Comparison of ENCODE assay signal across 12 cellular contexts in genomic region chr7:129741743-129742213, GRCh38.
DNase-seq lines count a peak whose midpoint lies in the region; ATAC-seq and TF ChIP-seq lines count a peak whose summit lies in the region.
"Had no signal": no experiment of that assay in that cellular context is flagged by ENCODE, and none has a peak within 500 bp of the region (broad histone marks: within the 10 kb centered on the region; RNA-seq: fewer than 3 reads in every experiment).

No MANE protein-coding gene starts in this region.

- H3K9me3 ChIP-seq in Peyer's patch (no peaks in the 10 kb centered on the region), lower lobe of right lung (no peaks in the 10 kb centered on the region)

- H3K4me3 Mint-ChIP-seq in GM23338 (no peak overlapping the region), mesothelial cell of epicardium (no peak overlapping the region)
- H3K4me3 Mint-ChIP-seq: activated naive CD8-positive, alpha-beta T cell; immature natural killer cell had no signal

- H3K4me1 ChIP-seq in GM23338 (ENCODE audit: insufficient read depth) (peaks cover 52% of the 10 kb centered on the region), Peyer's patch (no peaks in the 10 kb centered on the region), lower lobe of right lung (no peaks in the 10 kb centered on the region)

- H3K9me2 ChIP-seq in GM23338 (ENCODE audit: insufficient read depth): no peaks in the 10 kb centered on the region

- no peak for TF ChIP-seq CTCF in GM23338 (conservative IDR thresholded peaks at IDR 0.05; ENCODE audit: low read depth in 2 of 2)
- no peak for TF ChIP-seq CTCF in mesothelial cell of epicardium (IDR thresholded peaks at IDR 0.05; ENCODE audit: unreplicated experiment)
- no peak for TF ChIP-seq CTCF in Peyer's patch (IDR thresholded peaks at IDR 0.05)
- TF ChIP-seq CTCF in lower lobe of right lung (IDR thresholded peaks at IDR 0.05): no peak

- peaks cover 8% of the 10 kb centered on the region; the same call in 1 of the 2 replicates for H4K20me1 ChIP-seq in GM23338 (replicated peaks; ENCODE audit: insufficient read depth)

- peak overlapping the region; percentile 28 for H3K4me3 ChIP-seq in GM23338
- no peak overlapping the region for H3K4me3 ChIP-seq in Peyer's patch
- no peak overlapping the region for H3K4me3 ChIP-seq in lower lobe of right lung

- TF ChIP-seq POLR2A in Peyer's patch (IDR thresholded peaks at IDR 0.05): no peak

- no peaks in the 10 kb centered on the region for H3K9me3 Mint-ChIP-seq in GM23338
- no peaks in the 10 kb centered on the region for H3K9me3 Mint-ChIP-seq in mesothelial cell of epicardium
- H3K9me3 Mint-ChIP-seq: immature natural killer cell had no signal

- H3K36me3 Mint-ChIP-seq in GM23338 (ENCODE audit: low read depth) (0 out of 3 replicates have a peak, but pooled peaks cover 6% of the 10 kb centered on the region), mesothelial cell of epicardium (peaks cover 9% of the 10 kb centered on the region)
- H3K36me3 Mint-ChIP-seq: activated naive CD8-positive, alpha-beta T cell had no signal

- DNase-seq in GM23338 (ENCODE audit: low spot score) (peak; percentile 47), NCI-H187 treated with DMSO at 0.1 percent for 48 hours (lab: John Stamatoyannopoulos, UW) (peak; percentile 96), SHP77 treated with DMSO at 0.1 percent for 48 hours (lab: John Stamatoyannopoulos, UW) (peak; percentile 95), mesothelial cell of epicardium (ENCODE audit: low spot score in 2 of 2, unreplicated experiment in 2 of 2) (no peak), SIG-M5 (lab: John Stamatoyannopoulos, UW) (no peak), Peyer's patch (no peak), lower lobe of right lung (no peak), glomerular visceral epithelial cell (ENCODE audit: extremely low spot score) (no peak)
- DNase-seq: activated CD4-positive, CD25-positive, alpha-beta regulatory T cell; immature natural killer cell had no signal

- H3K27me3 Mint-ChIP-seq in GM23338 (ENCODE audit: insufficient read depth, low read depth, poor library complexity): peaks cover 2% of the 10 kb centered on the region
- no peaks in the 10 kb centered on the region for H3K27me3 Mint-ChIP-seq in mesothelial cell of epicardium (ENCODE audit: low read depth)
- H3K27me3 Mint-ChIP-seq: activated naive CD8-positive, alpha-beta T cell had no signal

- H3K27ac Mint-ChIP-seq in GM23338: no peak overlapping the region
- H3K27ac Mint-ChIP-seq in mesothelial cell of epicardium: peak overlapping the region; percentile 47
- H3K27ac Mint-ChIP-seq: activated naive CD8-positive, alpha-beta T cell had no signal

- H3K36me3 ChIP-seq in GM23338 (ENCODE audit: insufficient read depth): 0 out of 2 replicates have a peak, but pooled peaks cover 6% of the 10 kb centered on the region
- H3K36me3 ChIP-seq in Peyer's patch: peaks cover 0 to 44% (median 0%) of the 10 kb centered on the region in 3 donors
- H3K36me3 ChIP-seq in lower lobe of right lung: peaks cover 66% of the 10 kb centered on the region

- ATAC-seq in GM23338 (peak; percentile 56), lower lobe of right lung (no peak)

- H3K4me2 ChIP-seq in GM23338: peak overlapping the region; percentile 64

- no peak overlapping the region for H2AFZ ChIP-seq in GM23338
- H2AFZ ChIP-seq: parathyroid adenoma had no signal

- H3F3A ChIP-seq in GM23338 (replicated peaks; ENCODE audit: low read depth): no peaks in the 10 kb centered on the region

- H3K79me2 ChIP-seq in GM23338 (replicated peaks; ENCODE audit: insufficient read depth): no peaks in the 10 kb centered on the region
- H3K79me2 ChIP-seq: parathyroid adenoma had no signal

- intact Hi-C loops in lower lobe of right lung (cut with DNase I): no loop called here

- H3K27me3 ChIP-seq in GM23338 (ENCODE audit: insufficient read depth) (no peaks in the 10 kb centered on the region), Peyer's patch (no peaks in the 10 kb centered on the region), lower lobe of right lung (ENCODE audit: low read depth) (no peaks in the 10 kb centered on the region)

- peaks cover 57% of the 10 kb centered on the region for H3K4me1 Mint-ChIP-seq in GM23338
- H3K4me1 Mint-ChIP-seq in mesothelial cell of epicardium: peaks cover 38% of the 10 kb centered on the region

- H3K27ac ChIP-seq in GM23338 (ENCODE audit: low read depth) (peak overlapping the region; percentile 51; the same call in 1 of the 2 replicates), Peyer's patch (no peak overlapping the region), lower lobe of right lung (no peak overlapping the region)
- H3K27ac ChIP-seq: parathyroid adenoma had no signal

TF ChIP-seq in GM23338, 12 proteins besides CTCF, POLR2A, EP300 and RAD21 (continues in another document):
- TF ChIP-seq STAT1 (IDR thresholded peaks at IDR 0.05; ENCODE audit: unreplicated experiment) (no peak), JUNB (IDR thresholded peaks at IDR 0.05; ENCODE audit: unreplicated experiment) (no peak), ETS1 (IDR thresholded peaks at IDR 0.05) (no peak), EZH2phosphoT487 (IDR thresholded peaks at IDR 0.05; ENCODE audit: unreplicated experiment) (no peak), NANOG (IDR thresholded peaks at IDR 0.05; ENCODE audit: borderline replicate concordance) (no peak), POLR2AphosphoS5 (IDR thresholded peaks at IDR 0.05; ENCODE audit: low read depth) (no peak), CREB1 (CRISPR knock-in tag; IDR thresholded peaks at IDR 0.05; ENCODE audit: low read depth) (no peak), ZNF331 (CRISPR knock-in tag; IDR thresholded peaks at IDR 0.05; ENCODE audit: low read depth) (no peak), EZH2 (IDR thresholded peaks at IDR 0.05; ENCODE audit: low read depth, unreplicated experiment) (no peak), ZNF114 (CRISPR knock-in tag; IDR thresholded peaks at IDR 0.05) (no peak), REST (IDR thresholded peaks at IDR 0.05; ENCODE audit: unreplicated experiment) (no peak)

Comparison
In these comparisons a context has a peak if more than half of its experiments do, and no peak if none do; other contexts are left out.
1. DNase-seq: peak in GM23338 (single experiment), NCI-H187 treated with DMSO at 0.1 percent for 48 hours (single experiment) and SHP77 treated with DMSO at 0.1 percent for 48 hours (single experiment); none in mesothelial cell of epicardium (0 of 2), SIG-M5 (single experiment), Peyer's patch (0 of 3), lower lobe of right lung (single experiment) and glomerular visceral epithelial cell (single experiment).